In genomic region chr6:125211352-125211751, GRCh38 we compare ENCODE assay signal across 28 cellular contexts.
"Had no signal": no experiment of that assay in that cellular context is flagged by ENCODE, and none has a peak within 500 bp of the region (broad histone marks: within the 10 kb centered on the region; RNA-seq: fewer than 3 reads in every experiment).

No MANE protein-coding gene starts in this region.

- H3K36me3 Mint-ChIP-seq: neural progenitor cell; stimulated activated effector memory CD8-positive, alpha-beta T cell treated with anti-CD3 and anti-CD28 coated beads, Interleukin-12 subunit alpha, Interleukin-12 subunit beta, amount 100 ng/mL, for 72 hours; stimulated activated naive B cell treated with anti-CD40 and anti-IgM and Interleukin-4, amounts not matched to agents 10 μg/mL and 1 μg/mL and 100 μg/mL, for 72 hours had no signal

- H3K9me3 Mint-ChIP-seq: nephron; neural progenitor cell; stimulated activated effector memory CD8-positive, alpha-beta T cell treated with anti-CD3 and anti-CD28 coated beads, Interleukin-12 subunit alpha, Interleukin-12 subunit beta, amount 100 ng/mL, for 72 hours; stimulated activated naive B cell treated with anti-CD40 and anti-IgM and Interleukin-4, amounts not matched to agents 10 μg/mL and 1 μg/mL and 100 μg/mL, for 72 hours; stimulated activated naive CD8-positive, alpha-beta T cell treated with anti-CD3 and anti-CD28 coated beads, Interleukin-15, Interleukin-2, amounts not matched to agents 100 ng/mL and 50 ng/mL, for 24 hours had no signal

- H3K4me3 Mint-ChIP-seq: nephron; neural progenitor cell; stimulated activated effector memory CD8-positive, alpha-beta T cell treated with anti-CD3 and anti-CD28 coated beads, Interleukin-12 subunit alpha, Interleukin-12 subunit beta, amount 100 ng/mL, for 72 hours; stimulated activated naive B cell treated with anti-CD40 and anti-IgM and Interleukin-4, amounts not matched to agents 10 μg/mL and 1 μg/mL and 100 μg/mL, for 72 hours; stimulated activated naive CD8-positive, alpha-beta T cell treated with anti-CD3 and anti-CD28 coated beads, Interleukin-15, Interleukin-2, amounts not matched to agents 100 ng/mL and 50 ng/mL, for 24 hours had no signal

- H3K4me1 ChIP-seq: neural progenitor cell, right lobe of liver, tibial nerve, upper lobe of left lung, vagina had no signal

- H3K27ac Mint-ChIP-seq: nephron; neural progenitor cell; progenitor cell of endocrine pancreas; stimulated activated effector memory CD8-positive, alpha-beta T cell treated with anti-CD3 and anti-CD28 coated beads, Interleukin-12 subunit alpha, Interleukin-12 subunit beta, amount 100 ng/mL, for 72 hours; stimulated activated naive B cell treated with anti-CD40 and anti-IgM and Interleukin-4, amounts not matched to agents 10 μg/mL and 1 μg/mL and 100 μg/mL, for 72 hours; stimulated activated naive CD8-positive, alpha-beta T cell treated with anti-CD3 and anti-CD28 coated beads, Interleukin-15, Interleukin-2, amounts not matched to agents 100 ng/mL and 50 ng/mL, for 24 hours had no signal

- ATAC-seq: psoas muscle; right cardiac atrium; right lobe of liver; stimulated activated effector memory CD8-positive, alpha-beta T cell treated with anti-CD3 and anti-CD28 coated beads, Interleukin-12 subunit alpha, Interleukin-12 subunit beta, amount 100 ng/mL, for 72 hours; stimulated activated naive B cell treated with anti-CD40 and anti-IgM and Interleukin-4, amounts not matched to agents 10 μg/mL and 1 μg/mL and 100 μg/mL, for 72 hours had no signal

- H3K27ac ChIP-seq: neural progenitor cell, ovary, parathyroid adenoma, right lobe of liver, sigmoid colon, stomach, thoracic aorta, thyroid gland, tibial nerve, upper lobe of left lung, vagina had no signal

- H3K4me1 Mint-ChIP-seq: neural progenitor cell; stimulated activated effector memory CD8-positive, alpha-beta T cell treated with anti-CD3 and anti-CD28 coated beads, Interleukin-12 subunit alpha, Interleukin-12 subunit beta, amount 100 ng/mL, for 72 hours; stimulated activated naive B cell treated with anti-CD40 and anti-IgM and Interleukin-4, amounts not matched to agents 10 μg/mL and 1 μg/mL and 100 μg/mL, for 72 hours had no signal

- H3K4me2 ChIP-seq: neural progenitor cell had no signal

- H3K27me3 Mint-ChIP-seq: progenitor cell of endocrine pancreas had no signal

- H3K9ac ChIP-seq: neural progenitor cell, parathyroid adenoma had no signal

- H2AFZ ChIP-seq: neural progenitor cell, parathyroid adenoma had no signal

- H3K27me3 ChIP-seq: neural progenitor cell, ovary, right lobe of liver, sigmoid colon, stomach, thyroid gland, tibial nerve, upper lobe of left lung, vagina had no signal

- FAIRE-seq: small intestine, urothelium cell line had no signal

- H3K4me3 ChIP-seq: neural progenitor cell, ovary, psoas muscle, right lobe of liver, sigmoid colon, stomach, thoracic aorta, thyroid gland, tibial nerve, upper lobe of left lung, vagina had no signal

- DNase-seq: occipital lobe; ovary; posterior cingulate gyrus; psoas muscle; right cardiac atrium; right lobe of liver; sigmoid colon; small intestine; stimulated activated CD4-positive, alpha-beta T cell treated with anti-CD3 and anti-CD28 coated beads, Interleukin-15, amount 100 ng/mL, for 24 hours; stimulated activated CD4-positive, alpha-beta T cell treated with anti-CD3 and anti-CD28 coated beads, Interleukin-2, amount 100 ng/mL, for 24 hours; stimulated activated CD4-positive, alpha-beta T cell treated with anti-CD3 and anti-CD28 coated beads, Interleukin-2, amount 100 ng/mL, for 48 hours; stimulated activated CD4-positive, alpha-beta T cell treated with anti-CD3 and anti-CD28 coated beads, Interleukin-4, amount 100 ng/mL, for 24 hours; stimulated activated naive B cell treated with anti-CD40 and anti-IgM and Interleukin-4, amounts not matched to agents 10 μg/mL and 1 μg/mL and 100 μg/mL, for 72 hours; stimulated activated naive CD4-positive, alpha-beta T cell treated with Interleukin-2 at 50 U/mL for 16 hours; stomach; thyroid gland; trophoblast cell; upper lobe of left lung had no signal

- H3K9me3 ChIP-seq: ovary, psoas muscle, right lobe of liver, sigmoid colon, stomach, thoracic aorta, thyroid gland, tibial nerve, upper lobe of left lung, vagina had no signal

- H3K36me3 ChIP-seq: neural progenitor cell, ovary, right lobe of liver, sigmoid colon, stomach, thoracic aorta, thyroid gland, tibial nerve, upper lobe of left lung, vagina had no signal
